Comparison of ENCODE assay signal across 8 cellular contexts in genomic region chr5:94618029-94618492, GRCh38. TPM values are rescaled to one million over a fixed set of nuclear protein-coding genes. Genes with fewer than 3 reads are reported as not detected.
DNase-seq lines count a peak whose midpoint lies in the region; ATAC-seq and TF ChIP-seq lines count a peak whose summit lies in the region.

No MANE protein-coding gene starts in this region.

- H3K4me3 Mint-ChIP-seq in WTC11: peak overlapping the region; percentile 93
- H3K4me3 Mint-ChIP-seq in natural killer cell: peak overlapping the region; percentile 96

- H3K36me3 ChIP-seq in ACC112 (ENCODE audit: insufficient read depth, low read length): no peaks in the 10 kb centered on the region

- POLR2A ChIA-PET in WTC11 (lab: Charles Lee): interaction anchor here (0.7 kb wide), 1 partner anchor 10 kb away, joined by 3 read pairs; no protein-coding TSS in a partner anchor

- TF ChIP-seq CTCF in GM12865 (IDR thresholded peaks at IDR 0.05; ENCODE audit: insufficient read depth, low read depth, low read length, missing control alignments) (no peak), WTC11 (IDR thresholded peaks at IDR 0.05) (no peak), fibroblast of the aortic adventitia (IDR thresholded peaks at IDR 0.05; ENCODE audit: insufficient read depth, low read length) (no peak), natural killer cell (IDR thresholded peaks at IDR 0.05) (no peak)

- CTCF ChIA-PET in WTC11 (lab: Charles Lee): interaction anchor here (0.8 to 1.5 kb wide), 4 partner anchors 12 to 194 kb away, joined by 3 to 4 read pairs (median 4); no protein-coding TSS in a partner anchor

- H3K4me1 Mint-ChIP-seq in WTC11: peaks cover 43% of the 10 kb centered on the region
- peaks cover 26 to 31% of the 10 kb centered on the region in 2 donors for H3K4me1 Mint-ChIP-seq in natural killer cell

- H3K27me3 ChIP-seq in ACC112 (ENCODE audit: insufficient read depth, low read length): no peaks in the 10 kb centered on the region

- H3K9me3 Mint-ChIP-seq in WTC11 (no peaks in the 10 kb centered on the region), natural killer cell (no peaks in the 10 kb centered on the region)

- H3K4me3 ChIP-seq in ACC112 (ENCODE audit: low read depth, low read length) (peak overlapping the region; percentile 91), GM12865 (ENCODE audit: low read depth, low read length) (peak overlapping the region; percentile 82), fibroblast of the aortic adventitia (ENCODE audit: low read depth, low read length) (peak overlapping the region; percentile 89)

- DNase-seq in GM12865 (ENCODE audit: low read depth) (peak; percentile 56), NCI-H1105 (lab: John Stamatoyannopoulos, UW) (peak; percentile 23), WTC11 (ENCODE audit: low spot score) (peak; percentile 26), fibroblast of the aortic adventitia (ENCODE audit: low read depth) (peak; percentile 66), natural killer cell (no peak), T-helper 9 cell (no peak)

- peaks cover 30% of the 10 kb centered on the region for H3K4me1 ChIP-seq in ACC112 (ENCODE audit: control insufficient read depth, insufficient read depth, low read length, unreplicated experiment)

- no peaks in the 10 kb centered on the region for H3K27me3 Mint-ChIP-seq in WTC11 (ENCODE audit: low read depth)
- no peaks in the 10 kb centered on the region for H3K27me3 Mint-ChIP-seq in natural killer cell (ENCODE audit: low read depth in 2 of 2)

- peaks cover 64% of the 10 kb centered on the region for H3K79me2 ChIP-seq in ACC112 (ENCODE audit: control insufficient read depth, insufficient read depth, low read length, unreplicated experiment)

- no peaks in the 10 kb centered on the region for H3K36me3 Mint-ChIP-seq in WTC11
- H3K36me3 Mint-ChIP-seq in natural killer cell: no peaks in the 10 kb centered on the region

- intact Hi-C loops in natural killer cell (cut with micrococcal nuclease): no loop called here

- H2AFZ ChIP-seq in ACC112 (ENCODE audit: low read length, unreplicated experiment): peak overlapping the region; percentile 93

- ATAC-seq in HG02852 (IDR thresholded peaks at IDR 0.05; ENCODE audit: unreplicated experiment) (peak; percentile 32), WTC11 (peak; percentile 33), natural killer cell (peak in 2 of 3 donors; percentile 14 to 34)

- H3K27ac Mint-ChIP-seq in WTC11 (peak overlapping the region; percentile 97), natural killer cell (peak overlapping the region; percentile 88 to 90)

- H3K27ac ChIP-seq in ACC112 (ENCODE audit: low read depth, low read length): peak overlapping the region; percentile 76

TF ChIP-seq in WTC11, 78 proteins besides CTCF, POLR2A, EP300 and RAD21:
- no peak for TF ChIP-seq CREM (CRISPR knock-in tag; IDR thresholded peaks at IDR 0.05)
- no peak for TF ChIP-seq FOXP4 (CRISPR knock-in tag; IDR thresholded peaks at IDR 0.05)
- TF ChIP-seq ATF3 (CRISPR knock-in tag; conservative IDR thresholded peaks at IDR 0.05): no peak
- TF ChIP-seq SOX15 (CRISPR knock-in tag; IDR thresholded peaks at IDR 0.05): no peak
- no peak for TF ChIP-seq ZNF425 (CRISPR knock-in tag; conservative IDR thresholded peaks at IDR 0.05)
- no peak for TF ChIP-seq NR2C2 (CRISPR knock-in tag; IDR thresholded peaks at IDR 0.05)
- TF ChIP-seq ZNF121 (CRISPR knock-in tag; IDR thresholded peaks at IDR 0.05): no peak
- TF ChIP-seq SMAD4 (CRISPR knock-in tag; IDR thresholded peaks at IDR 0.05): no peak
- TF ChIP-seq TP53 (CRISPR knock-in tag; IDR thresholded peaks at IDR 0.05): no peak
- no peak for TF ChIP-seq RORB (CRISPR knock-in tag; IDR thresholded peaks at IDR 0.05)

RNA-seq across cellular contexts. Expression of gene KIAA0825, which starts 0.3 kb away (rescaled TPM):
- total RNA-seq in WTC11 (2021) (1.3 to 1.6 TPM (median 1.5 TPM) in 3 replicates), fibroblast of the aortic adventitia (ENCODE audit: low replicate concordance) (4.3 and 12.2 TPM in 2 replicates), natural killer cell (1 to 10 TPM; 2.4 to 5.0 (median 4.8) TPM)

RNA-seq across cellular contexts. Expression of gene SLF1, which starts 0.4 kb away (rescaled TPM):
- total RNA-seq in WTC11 (2021): 15.6 to 15.7 TPM (median 15.7 TPM) in 3 replicates
- total RNA-seq in fibroblast of the aortic adventitia (ENCODE audit: low replicate concordance): 5.3 and 11.2 TPM in 2 replicates
- total RNA-seq in natural killer cell: 10 to 100 TPM in 2 of 3 donors, 1 to 10 TPM in 1; 9.5 to 17.2 (median 11.0) TPM

Comparison
In these comparisons a context has a peak if more than half of its experiments do, and no peak if none do; other contexts are left out.
1. DNase-seq: peak in GM12865 (single experiment), NCI-H1105 (single experiment), WTC11 (single experiment) and fibroblast of the aortic adventitia (single experiment); none in natural killer cell (single experiment) and T-helper 9 cell (single experiment).
2. Peak in every context shown above with its lines, with median percentiles within 50 percentile points of each other: H3K4me3 ChIP-seq and ATAC-seq.